ENCODE assay signal across 23 cellular contexts in genomic region chr11:6403539-6403938, GRCh38. TPM values are rescaled to one million over a fixed set of nuclear protein-coding genes. Genes with fewer than 3 reads are reported as not detected.
DNase-seq lines count a peak whose midpoint lies in the region; ATAC-seq and TF ChIP-seq lines count a peak whose summit lies in the region.
"Had no signal": no experiment of that assay in that cellular context is flagged by ENCODE, and none has a peak within 500 bp of the region (broad histone marks: within the 10 kb centered on the region; RNA-seq: fewer than 3 reads in every experiment).

No MANE protein-coding gene starts in this region.

- H3K4me2 ChIP-seq in KMS-11: 0 out of 2 replicates have a peak overlapping the region, but pooled peaks have one; percentile 70
- H3K4me2 ChIP-seq in neuronal stem cell (ENCODE audit: insufficient read depth, low read length, poor library complexity, severe bottlenecking): no peak overlapping the region

- peaks cover 18% of the 10 kb centered on the region for H3K4me1 ChIP-seq in KMS-11 (ENCODE audit: low read depth, poor library complexity, severe bottlenecking)
- H3K4me1 ChIP-seq in neuronal stem cell (ENCODE audit: control insufficient read depth in 2 of 2, insufficient read depth in 1 of 2, low read depth in 1 of 2, low read length in 2 of 2): peaks cover 16 to 28% of the 10 kb centered on the region in 2 donors
- H3K4me1 ChIP-seq: foreskin keratinocyte had no signal

- no peak for TF ChIP-seq CTCF in KMS-11 (conservative IDR thresholded peaks at IDR 0.05; ENCODE audit: low read depth, low read length)

- peaks cover 42% of the 10 kb centered on the region for H3K36me3 Mint-ChIP-seq in T-helper 2 cell treated with Interferon-gamma antibody and Interleukin-4, amounts not matched to agents 5 μg/mL and 100 μg/mL, for 36 hours (ENCODE audit: low read depth)
- H3K36me3 Mint-ChIP-seq in activated naive CD8-positive, alpha-beta T cell treated with anti-CD3 and anti-CD28 coated beads, Interleukin-2, amount 10 ng/mL, durations not matched to agents 7 days and 5 days: peaks cover 39% of the 10 kb centered on the region

- no peak overlapping the region for H3K14ac ChIP-seq in neuronal stem cell (ENCODE audit: low read length)

- H3K9me3 Mint-ChIP-seq in T-helper 2 cell treated with Interferon-gamma antibody and Interleukin-4, amounts not matched to agents 5 μg/mL and 100 μg/mL, for 36 hours: no peaks in the 10 kb centered on the region
- H3K9me3 Mint-ChIP-seq in activated naive CD8-positive, alpha-beta T cell treated with anti-CD3 and anti-CD28 coated beads, Interleukin-2, amount 10 ng/mL, durations not matched to agents 7 days and 5 days: no peaks in the 10 kb centered on the region
- H3K9me3 Mint-ChIP-seq: HFFc6 had no signal

- H3K9ac ChIP-seq in KMS-11 (no peak overlapping the region), neuronal stem cell (ENCODE audit: low read depth, low read length, poor library complexity) (no peak overlapping the region)

- H2AK5ac ChIP-seq in neuronal stem cell (ENCODE audit: low read depth, low read length): no peak overlapping the region

- no peak for DNase-seq in T-helper 2 cell treated with Interferon-gamma antibody and Interleukin-4, amounts not matched to agents 5 μg/mL and 100 μg/mL, for 36 hours (ENCODE audit: low spot score)
- no peak for DNase-seq in T-helper 2 cell
- DNase-seq in activated naive CD8-positive, alpha-beta T cell treated with anti-CD3 and anti-CD28 coated beads, Interleukin-2, amount 10 ng/mL, durations not matched to agents 7 days and 5 days: no peak
- DNase-seq in neuronal stem cell (ENCODE audit: low spot score): no peak
- DNase-seq in amygdala (lab: John Stamatoyannopoulos, UW): no peak
- DNase-seq: 8988T; anterior cingulate cortex; DMS79; foreskin keratinocyte; HFFc6; left cardiac atrium; NCI-H1092 treated with DMSO at 0.1 percent for 48 hours; NCI-H748 treated with DMSO at 0.1 percent for 48 hours; ovary; sigmoid colon; stimulated activated CD4-positive, alpha-beta T cell treated with anti-CD3 and anti-CD28 coated beads, Interleukin-4, amount 100 ng/mL, for 1 hour had no signal

- H2BK5ac ChIP-seq in neuronal stem cell (ENCODE audit: low read length): no peak overlapping the region

- POLR2A ChIA-PET in activated naive CD8-positive, alpha-beta T cell treated with anti-CD3 and anti-CD28 coated beads, Interleukin-2, amount 10 ng/mL, durations not matched to agents 7 days and 5 days (lab: Charles Lee): interaction anchor here (1.0 to 7.4 kb wide), 7 partner anchors 8 to 203 kb away, joined by 3 to 140 read pairs (median 12); partner anchors contain the start of genes APBB1, ARFIP2, SMPD1 and TIMM10B

- no peak overlapping the region for H2BK15ac ChIP-seq in neuronal stem cell (ENCODE audit: low read length)

- H3K4me3 Mint-ChIP-seq in T-helper 2 cell treated with Interferon-gamma antibody and Interleukin-4, amounts not matched to agents 5 μg/mL and 100 μg/mL, for 36 hours: peak overlapping the region; percentile 87
- H3K4me3 Mint-ChIP-seq in activated naive CD8-positive, alpha-beta T cell treated with anti-CD3 and anti-CD28 coated beads, Interleukin-2, amount 10 ng/mL, durations not matched to agents 7 days and 5 days: peak overlapping the region; percentile 34
- H3K4me3 Mint-ChIP-seq: HFFc6 had no signal

- H3K79me2 ChIP-seq in KMS-11 (ENCODE audit: insufficient read depth, low read depth): no peaks in the 10 kb centered on the region

- H3K4me1 Mint-ChIP-seq in T-helper 2 cell treated with Interferon-gamma antibody and Interleukin-4, amounts not matched to agents 5 μg/mL and 100 μg/mL, for 36 hours (ENCODE audit: low read depth): peaks cover 63% of the 10 kb centered on the region
- peaks cover 60% of the 10 kb centered on the region for H3K4me1 Mint-ChIP-seq in activated naive CD8-positive, alpha-beta T cell treated with anti-CD3 and anti-CD28 coated beads, Interleukin-2, amount 10 ng/mL, durations not matched to agents 7 days and 5 days

- no peak overlapping the region for H3K4ac ChIP-seq in neuronal stem cell (ENCODE audit: low read length)

- no peaks in the 10 kb centered on the region for H3K27me3 Mint-ChIP-seq in T-helper 2 cell treated with Interferon-gamma antibody and Interleukin-4, amounts not matched to agents 5 μg/mL and 100 μg/mL, for 36 hours (ENCODE audit: low read depth)
- no peaks in the 10 kb centered on the region for H3K27me3 Mint-ChIP-seq in activated naive CD8-positive, alpha-beta T cell treated with anti-CD3 and anti-CD28 coated beads, Interleukin-2, amount 10 ng/mL, durations not matched to agents 7 days and 5 days

- H3K27me3 ChIP-seq in KMS-11 (ENCODE audit: insufficient read depth, low read depth) (no peaks in the 10 kb centered on the region), neuronal stem cell (ENCODE audit: control insufficient read depth in 3 of 3, insufficient read depth in 3 of 3, low read depth in 1 of 3, low read length in 3 of 3) (no peaks in the 10 kb centered on the region)
- H3K27me3 ChIP-seq: foreskin keratinocyte, ovary, sigmoid colon, tibial nerve had no signal

- no peaks in the 10 kb centered on the region for H3K36me3 ChIP-seq in KMS-11 (ENCODE audit: insufficient read depth)
- H3K36me3 ChIP-seq in neuronal stem cell (replicated peaks in 1 of 2; ENCODE audit: control insufficient read depth in 2 of 2, insufficient read depth in 2 of 2, low read length in 2 of 2): peaks cover 28 to 47% of the 10 kb centered on the region in 2 donors
- H3K36me3 ChIP-seq: ovary had no signal

- H3K27ac ChIP-seq in KMS-11: no peak overlapping the region
- no peak overlapping the region for H3K27ac ChIP-seq in neuronal stem cell (replicated peaks; ENCODE audit: low read length)
- H3K27ac ChIP-seq: C4-2B, foreskin keratinocyte, ovary, sigmoid colon, VCaP had no signal

- H3K23ac ChIP-seq in neuronal stem cell (ENCODE audit: low read depth, low read length, poor library complexity): no peak overlapping the region

- H2BK120ac ChIP-seq in neuronal stem cell (ENCODE audit: low read depth, low read length): no peak overlapping the region

- H2BK12ac ChIP-seq in neuronal stem cell (ENCODE audit: low read length): no peak overlapping the region

- H3K18ac ChIP-seq in neuronal stem cell (ENCODE audit: low read length): no peak overlapping the region

- H4K91ac ChIP-seq in neuronal stem cell (ENCODE audit: low read depth, low read length, poor library complexity): peak overlapping the region; percentile 46

- no peak overlapping the region for H2AFZ ChIP-seq in KMS-11 (ENCODE audit: low read depth)
- H2AFZ ChIP-seq in neuronal stem cell (ENCODE audit: low read length): no peak overlapping the region

- H3K9me3 ChIP-seq in neuronal stem cell (replicated peaks in 1 of 2; ENCODE audit: control insufficient read depth in 2 of 2, insufficient read depth in 1 of 2, low read depth in 1 of 2, low read length in 2 of 2): no peaks in the 10 kb centered on the region
- H3K9me3 ChIP-seq: ovary, sigmoid colon, tibial nerve had no signal

- H4K20me1 ChIP-seq in KMS-11 (ENCODE audit: insufficient read depth): no peaks in the 10 kb centered on the region

- no peak for ATAC-seq in activated naive CD8-positive, alpha-beta T cell treated with anti-CD3 and anti-CD28 coated beads, Interleukin-2, amount 10 ng/mL, durations not matched to agents 7 days and 5 days (ENCODE audit: low read depth)
- ATAC-seq in GM21717 (IDR thresholded peaks at IDR 0.05; ENCODE audit: unreplicated experiment) (no peak), GM18498 (IDR thresholded peaks at IDR 0.05; ENCODE audit: unreplicated experiment) (no peak)
- ATAC-seq: Panc1 had no signal

- no peak overlapping the region for H4K8ac ChIP-seq in neuronal stem cell (ENCODE audit: low read depth, low read length)

- WGBS in neuronal stem cell (ENCODE audit: extremely low coverage in 2 of 2, insufficient read length in 2 of 2, insufficient replicate concordance in 1 of 2), 2 donors: no CpG with 5 or more reads among the region's 8 CpGs

- no peak overlapping the region for H3K4me3 ChIP-seq in KMS-11 (IDR thresholded peaks at IDR 0.05; ENCODE audit: insufficient read depth, low read depth, low read length)
- H3K4me3 ChIP-seq in neuronal stem cell (ENCODE audit: low read length in 2 of 2): no peak overlapping the region
- H3K4me3 ChIP-seq: ovary, sigmoid colon, tibial nerve had no signal

- H3K27ac Mint-ChIP-seq in T-helper 2 cell treated with Interferon-gamma antibody and Interleukin-4, amounts not matched to agents 5 μg/mL and 100 μg/mL, for 36 hours: peak overlapping the region; percentile 96
- H3K27ac Mint-ChIP-seq in activated naive CD8-positive, alpha-beta T cell treated with anti-CD3 and anti-CD28 coated beads, Interleukin-2, amount 10 ng/mL, durations not matched to agents 7 days and 5 days: peak overlapping the region; percentile 94
- H3K27ac Mint-ChIP-seq: HFFc6 had no signal

- H3K79me1 ChIP-seq in neuronal stem cell (ENCODE audit: low read depth, low read length): peaks cover 11% of the 10 kb centered on the region

RNA-seq across cellular contexts. Expression of gene SMPD1, which starts 13.3 kb away (rescaled TPM):
- total RNA-seq in activated naive CD8-positive, alpha-beta T cell treated with anti-CD3 and anti-CD28 coated beads, Interleukin-2, amount 10 ng/mL, durations not matched to agents 7 days and 5 days: 10 to 100 TPM; 40.7 to 42.6 TPM
- 8.1 TPM for polyA plus RNA-seq in neuronal stem cell (2013, experiment 1 of 2)
- polyA plus RNA-seq in neuronal stem cell (2013, experiment 2 of 2): 7.8 TPM

RNA-seq across cellular contexts. Expression of gene APBB1, which starts 15.4 kb away (rescaled TPM):
- total RNA-seq in activated naive CD8-positive, alpha-beta T cell treated with anti-CD3 and anti-CD28 coated beads, Interleukin-2, amount 10 ng/mL, durations not matched to agents 7 days and 5 days: 10 to 100 TPM; 64.0 to 69.2 TPM
- 47.1 TPM for polyA plus RNA-seq in neuronal stem cell (2013, experiment 1 of 2)
- 45.6 TPM for polyA plus RNA-seq in neuronal stem cell (2013, experiment 2 of 2)

RNA-seq across cellular contexts. Expression of gene HPX, which starts 37.2 kb away (rescaled TPM):
- 1 to 10 TPM in 1 of 2 experiments, under 1 TPM in 1; 0.58 to 1.3 TPM for total RNA-seq in activated naive CD8-positive, alpha-beta T cell treated with anti-CD3 and anti-CD28 coated beads, Interleukin-2, amount 10 ng/mL, durations not matched to agents 7 days and 5 days
- 0.84 TPM for polyA plus RNA-seq in neuronal stem cell (2013, experiment 1 of 2)
- polyA plus RNA-seq in neuronal stem cell (2013, experiment 2 of 2): 0.71 TPM
